In the genomic region with DNA sequence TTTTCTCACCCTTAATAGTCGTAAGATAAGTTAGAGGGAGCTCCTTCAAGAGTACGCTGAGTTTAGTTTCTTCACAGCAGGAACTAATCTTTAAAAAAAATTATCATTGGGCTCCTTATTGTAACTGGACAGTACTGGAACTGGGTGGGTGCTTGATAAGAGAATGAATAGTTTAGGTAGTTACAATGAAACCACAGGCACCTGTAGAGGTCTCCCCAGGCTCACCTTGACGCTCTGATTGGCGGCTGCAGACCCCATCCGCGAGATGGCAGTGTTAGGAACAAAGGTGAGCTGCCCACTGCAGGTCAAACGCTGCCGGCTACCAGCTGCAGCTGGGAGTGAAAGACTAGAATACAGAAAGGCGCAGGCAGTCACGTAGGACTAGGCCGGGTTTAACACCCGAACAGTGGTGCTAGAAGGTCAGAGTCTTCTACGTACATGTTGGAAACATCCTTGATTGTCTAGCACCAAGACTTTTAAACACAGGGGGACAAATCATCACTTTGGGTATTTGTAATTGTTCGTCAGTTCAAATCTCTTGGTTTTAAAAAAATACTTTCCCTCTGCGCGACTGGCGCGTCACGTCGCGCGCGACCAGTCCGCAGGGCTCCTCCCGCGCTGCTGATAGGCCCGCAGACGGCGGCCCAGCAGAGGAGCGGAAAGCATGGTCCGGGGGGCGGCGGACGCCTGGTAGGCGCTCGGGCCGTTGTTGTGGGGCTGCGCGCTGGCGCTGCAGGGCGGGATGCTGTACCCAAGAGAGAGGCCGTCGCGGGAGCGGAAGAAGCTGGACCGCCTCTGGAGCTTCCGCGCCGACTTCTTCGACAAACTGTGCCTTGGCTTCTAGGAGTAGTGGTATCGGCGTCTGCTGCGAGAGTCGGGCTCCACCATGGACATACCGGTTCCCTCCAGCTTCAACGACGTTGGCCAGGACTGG, we compare ENCODE assay signal across 1 cellular context.
TF ChIP-seq lines count a peak whose summit lies in the region.

No MANE protein-coding gene starts in this region.

TF ChIP-seq in HepG2, 621 proteins besides CTCF, POLR2A, EP300 and RAD21 (continued from another document and continues in another):
- TF ChIP-seq, protein P1, sequence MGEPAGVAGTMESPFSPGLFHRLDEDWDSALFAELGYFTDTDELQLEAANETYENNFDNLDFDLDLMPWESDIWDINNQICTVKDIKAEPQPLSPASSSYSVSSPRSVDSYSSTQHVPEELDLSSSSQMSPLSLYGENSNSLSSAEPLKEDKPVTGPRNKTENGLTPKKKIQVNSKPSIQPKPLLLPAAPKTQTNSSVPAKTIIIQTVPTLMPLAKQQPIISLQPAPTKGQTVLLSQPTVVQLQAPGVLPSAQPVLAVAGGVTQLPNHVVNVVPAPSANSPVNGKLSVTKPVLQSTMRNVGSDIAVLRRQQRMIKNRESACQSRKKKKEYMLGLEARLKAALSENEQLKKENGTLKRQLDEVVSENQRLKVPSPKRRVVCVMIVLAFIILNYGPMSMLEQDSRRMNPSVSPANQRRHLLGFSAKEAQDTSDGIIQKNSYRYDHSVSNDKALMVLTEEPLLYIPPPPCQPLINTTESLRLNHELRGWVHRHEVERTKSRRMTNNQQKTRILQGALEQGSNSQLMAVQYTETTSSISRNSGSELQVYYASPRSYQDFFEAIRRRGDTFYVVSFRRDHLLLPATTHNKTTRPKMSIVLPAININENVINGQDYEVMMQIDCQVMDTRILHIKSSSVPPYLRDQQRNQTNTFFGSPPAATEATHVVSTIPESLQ (CRISPR knock-in tag; conservative IDR thresholded peaks at IDR 0.05): no peak
- TF ChIP-seq SMARCC2 (IDR thresholded peaks at IDR 0.05): no peak
- TF ChIP-seq HDAC1 (CRISPR knock-in tag; IDR thresholded peaks at IDR 0.05): peak; percentile 52; the same call in 1 of the 2 replicates
- TF ChIP-seq ZNF777 (CRISPR knock-in tag; IDR thresholded peaks at IDR 0.05): peak; percentile 83
- TF ChIP-seq ZFP90 (CRISPR knock-in tag; IDR thresholded peaks at IDR 0.05; ENCODE audit: borderline replicate concordance): peak; percentile 57; the same call in 1 of the 2 replicates
- no peak for TF ChIP-seq MED8 (CRISPR knock-in tag; IDR thresholded peaks at IDR 0.05; ENCODE audit: insufficient replicate concordance)
- TF ChIP-seq, protein P2, sequence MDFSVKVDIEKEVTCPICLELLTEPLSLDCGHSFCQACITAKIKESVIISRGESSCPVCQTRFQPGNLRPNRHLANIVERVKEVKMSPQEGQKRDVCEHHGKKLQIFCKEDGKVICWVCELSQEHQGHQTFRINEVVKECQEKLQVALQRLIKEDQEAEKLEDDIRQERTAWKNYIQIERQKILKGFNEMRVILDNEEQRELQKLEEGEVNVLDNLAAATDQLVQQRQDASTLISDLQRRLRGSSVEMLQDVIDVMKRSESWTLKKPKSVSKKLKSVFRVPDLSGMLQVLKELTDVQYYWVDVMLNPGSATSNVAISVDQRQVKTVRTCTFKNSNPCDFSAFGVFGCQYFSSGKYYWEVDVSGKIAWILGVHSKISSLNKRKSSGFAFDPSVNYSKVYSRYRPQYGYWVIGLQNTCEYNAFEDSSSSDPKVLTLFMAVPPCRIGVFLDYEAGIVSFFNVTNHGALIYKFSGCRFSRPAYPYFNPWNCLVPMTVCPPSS (IDR thresholded peaks at IDR 0.05): no peak
- TF ChIP-seq, protein P3, sequence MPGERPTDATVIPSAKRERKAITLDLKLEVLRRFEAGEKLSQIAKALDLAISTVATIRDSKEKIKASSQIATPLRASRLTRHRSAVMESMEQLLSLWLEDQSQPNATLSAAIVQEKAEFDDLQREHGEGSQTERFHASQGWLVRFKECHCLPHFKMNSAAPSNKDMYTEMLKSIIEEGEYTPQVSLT (CRISPR knock-in tag; IDR thresholded peaks at IDR 0.05; ENCODE audit: borderline replicate concordance, low read depth): no peak
- TF ChIP-seq, protein P4, sequence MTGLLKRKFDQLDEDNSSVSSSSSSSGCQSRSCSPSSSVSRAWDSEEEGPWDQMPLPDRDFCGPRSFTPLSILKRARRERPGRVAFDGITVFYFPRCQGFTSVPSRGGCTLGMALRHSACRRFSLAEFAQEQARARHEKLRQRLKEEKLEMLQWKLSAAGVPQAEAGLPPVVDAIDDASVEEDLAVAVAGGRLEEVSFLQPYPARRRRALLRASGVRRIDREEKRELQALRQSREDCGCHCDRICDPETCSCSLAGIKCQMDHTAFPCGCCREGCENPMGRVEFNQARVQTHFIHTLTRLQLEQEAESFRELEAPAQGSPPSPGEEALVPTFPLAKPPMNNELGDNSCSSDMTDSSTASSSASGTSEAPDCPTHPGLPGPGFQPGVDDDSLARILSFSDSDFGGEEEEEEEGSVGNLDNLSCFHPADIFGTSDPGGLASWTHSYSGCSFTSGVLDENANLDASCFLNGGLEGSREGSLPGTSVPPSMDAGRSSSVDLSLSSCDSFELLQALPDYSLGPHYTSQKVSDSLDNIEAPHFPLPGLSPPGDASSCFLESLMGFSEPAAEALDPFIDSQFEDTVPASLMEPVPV (CRISPR knock-in tag; IDR thresholded peaks at IDR 0.05): no peak
- TF ChIP-seq ZNF709 (CRISPR knock-in tag; IDR thresholded peaks at IDR 0.05): peak; percentile 20; the same call in 1 of the 2 replicates
- TF ChIP-seq, protein P5, sequence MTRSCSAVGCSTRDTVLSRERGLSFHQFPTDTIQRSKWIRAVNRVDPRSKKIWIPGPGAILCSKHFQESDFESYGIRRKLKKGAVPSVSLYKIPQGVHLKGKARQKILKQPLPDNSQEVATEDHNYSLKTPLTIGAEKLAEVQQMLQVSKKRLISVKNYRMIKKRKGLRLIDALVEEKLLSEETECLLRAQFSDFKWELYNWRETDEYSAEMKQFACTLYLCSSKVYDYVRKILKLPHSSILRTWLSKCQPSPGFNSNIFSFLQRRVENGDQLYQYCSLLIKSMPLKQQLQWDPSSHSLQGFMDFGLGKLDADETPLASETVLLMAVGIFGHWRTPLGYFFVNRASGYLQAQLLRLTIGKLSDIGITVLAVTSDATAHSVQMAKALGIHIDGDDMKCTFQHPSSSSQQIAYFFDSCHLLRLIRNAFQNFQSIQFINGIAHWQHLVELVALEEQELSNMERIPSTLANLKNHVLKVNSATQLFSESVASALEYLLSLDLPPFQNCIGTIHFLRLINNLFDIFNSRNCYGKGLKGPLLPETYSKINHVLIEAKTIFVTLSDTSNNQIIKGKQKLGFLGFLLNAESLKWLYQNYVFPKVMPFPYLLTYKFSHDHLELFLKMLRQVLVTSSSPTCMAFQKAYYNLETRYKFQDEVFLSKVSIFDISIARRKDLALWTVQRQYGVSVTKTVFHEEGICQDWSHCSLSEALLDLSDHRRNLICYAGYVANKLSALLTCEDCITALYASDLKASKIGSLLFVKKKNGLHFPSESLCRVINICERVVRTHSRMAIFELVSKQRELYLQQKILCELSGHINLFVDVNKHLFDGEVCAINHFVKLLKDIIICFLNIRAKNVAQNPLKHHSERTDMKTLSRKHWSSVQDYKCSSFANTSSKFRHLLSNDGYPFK (CRISPR knock-in tag; IDR thresholded peaks at IDR 0.05; ENCODE audit: borderline replicate concordance): peak; percentile 36; the same call in 1 of the 2 replicates
- peak; percentile 46 for TF ChIP-seq PHF5A (CRISPR knock-in tag; IDR thresholded peaks at IDR 0.05; ENCODE audit: low read depth, unreplicated experiment)
- TF ChIP-seq, protein P6, sequence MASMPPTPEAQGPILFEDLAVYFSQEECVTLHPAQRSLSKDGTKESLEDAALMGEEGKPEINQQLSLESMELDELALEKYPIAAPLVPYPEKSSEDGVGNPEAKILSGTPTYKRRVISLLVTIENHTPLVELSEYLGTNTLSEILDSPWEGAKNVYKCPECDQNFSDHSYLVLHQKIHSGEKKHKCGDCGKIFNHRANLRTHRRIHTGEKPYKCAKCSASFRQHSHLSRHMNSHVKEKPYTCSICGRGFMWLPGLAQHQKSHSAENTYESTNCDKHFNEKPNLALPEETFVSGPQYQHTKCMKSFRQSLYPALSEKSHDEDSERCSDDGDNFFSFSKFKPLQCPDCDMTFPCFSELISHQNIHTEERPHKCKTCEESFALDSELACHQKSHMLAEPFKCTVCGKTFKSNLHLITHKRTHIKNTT (CRISPR knock-in tag; IDR thresholded peaks at IDR 0.05): no peak
- TF ChIP-seq RFXAP (CRISPR knock-in tag; IDR thresholded peaks at IDR 0.05; ENCODE audit: borderline replicate concordance): no peak
- TF ChIP-seq, protein P7, sequence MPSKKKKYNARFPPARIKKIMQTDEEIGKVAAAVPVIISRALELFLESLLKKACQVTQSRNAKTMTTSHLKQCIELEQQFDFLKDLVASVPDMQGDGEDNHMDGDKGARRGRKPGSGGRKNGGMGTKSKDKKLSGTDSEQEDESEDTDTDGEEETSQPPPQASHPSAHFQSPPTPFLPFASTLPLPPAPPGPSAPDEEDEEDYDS (CRISPR knock-in tag; IDR thresholded peaks at IDR 0.05): peak; percentile 39
- no peak for TF ChIP-seq HOXD1 (CRISPR knock-in tag; IDR thresholded peaks at IDR 0.05)
- TF ChIP-seq, protein P8, sequence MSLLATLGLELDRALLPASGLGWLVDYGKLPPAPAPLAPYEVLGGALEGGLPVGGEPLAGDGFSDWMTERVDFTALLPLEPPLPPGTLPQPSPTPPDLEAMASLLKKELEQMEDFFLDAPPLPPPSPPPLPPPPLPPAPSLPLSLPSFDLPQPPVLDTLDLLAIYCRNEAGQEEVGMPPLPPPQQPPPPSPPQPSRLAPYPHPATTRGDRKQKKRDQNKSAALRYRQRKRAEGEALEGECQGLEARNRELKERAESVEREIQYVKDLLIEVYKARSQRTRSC (CRISPR knock-in tag; IDR thresholded peaks at IDR 0.05; ENCODE audit: low read depth): no peak
- peak; percentile 71; the same call in 1 of the 2 replicates for TF ChIP-seq ZNF205 (CRISPR knock-in tag; IDR thresholded peaks at IDR 0.05)
- peak; percentile 59 for TF ChIP-seq ZNF781 (CRISPR knock-in tag; IDR thresholded peaks at IDR 0.05; ENCODE audit: borderline replicate concordance, not compliant biosample characterization)
- no peak for TF ChIP-seq ZNF101 (CRISPR knock-in tag; IDR thresholded peaks at IDR 0.05; ENCODE audit: borderline replicate concordance, low read depth)
- TF ChIP-seq, protein P9, sequence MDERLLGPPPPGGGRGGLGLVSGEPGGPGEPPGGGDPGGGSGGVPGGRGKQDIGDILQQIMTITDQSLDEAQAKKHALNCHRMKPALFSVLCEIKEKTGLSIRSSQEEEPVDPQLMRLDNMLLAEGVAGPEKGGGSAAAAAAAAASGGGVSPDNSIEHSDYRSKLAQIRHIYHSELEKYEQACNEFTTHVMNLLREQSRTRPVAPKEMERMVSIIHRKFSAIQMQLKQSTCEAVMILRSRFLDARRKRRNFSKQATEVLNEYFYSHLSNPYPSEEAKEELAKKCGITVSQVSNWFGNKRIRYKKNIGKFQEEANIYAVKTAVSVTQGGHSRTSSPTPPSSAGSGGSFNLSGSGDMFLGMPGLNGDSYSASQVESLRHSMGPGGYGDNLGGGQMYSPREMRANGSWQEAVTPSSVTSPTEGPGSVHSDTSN (CRISPR knock-in tag; IDR thresholded peaks at IDR 0.05): peak; percentile 29; the same call in 1 of the 2 replicates
- TF ChIP-seq, protein P10, sequence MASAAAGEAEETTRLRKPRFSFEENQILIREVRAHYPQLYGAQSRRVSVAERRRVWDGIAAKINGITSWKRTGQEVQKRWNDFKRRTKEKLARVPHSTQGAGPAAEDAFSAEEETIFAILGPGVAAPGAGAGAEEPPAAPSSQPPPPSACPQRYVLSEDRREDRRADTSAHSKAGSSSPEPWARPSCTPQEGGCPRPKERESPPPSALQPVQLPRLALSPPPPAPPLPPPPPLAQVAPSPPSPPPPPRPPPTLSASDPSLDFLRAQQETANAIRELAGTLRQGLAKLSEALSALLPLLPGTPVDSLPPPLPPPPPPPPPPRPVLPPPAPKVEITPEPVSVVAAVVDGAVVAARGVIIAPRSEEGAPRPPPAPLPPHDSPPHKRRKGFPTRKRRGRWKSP (CRISPR knock-in tag; IDR thresholded peaks at IDR 0.05): 0 out of 2 replicates have a peak, but pooled peaks have one; percentile 74
- TF ChIP-seq ZNF224 (CRISPR knock-in tag; IDR thresholded peaks at IDR 0.05): no peak
- no peak for TF ChIP-seq FOXJ3 (CRISPR knock-in tag; IDR thresholded peaks at IDR 0.05; ENCODE audit: borderline replicate concordance)
- no peak for TF ChIP-seq ZNF543 (CRISPR knock-in tag; IDR thresholded peaks at IDR 0.05)
- peak; percentile 67 for TF ChIP-seq PHF8 (CRISPR knock-in tag; IDR thresholded peaks at IDR 0.05)
- TF ChIP-seq, protein P11, sequence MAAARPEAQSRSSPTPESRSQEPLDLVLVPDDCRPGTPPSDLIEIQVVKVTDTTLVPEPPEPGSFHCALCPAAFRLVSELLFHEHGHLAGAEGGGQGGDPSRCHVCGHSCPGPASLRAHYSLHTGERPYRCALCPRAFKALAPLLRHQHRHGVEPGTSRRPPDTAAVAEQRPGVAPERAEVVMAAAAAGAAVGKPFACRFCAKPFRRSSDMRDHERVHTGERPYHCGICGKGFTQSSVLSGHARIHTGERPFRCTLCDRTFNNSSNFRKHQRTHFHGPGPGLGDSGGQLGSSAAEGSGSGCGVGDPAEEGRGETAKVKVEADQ (CRISPR knock-in tag; IDR thresholded peaks at IDR 0.05; ENCODE audit: borderline replicate concordance): no peak
- peak; percentile 63; the same call in 1 of the 2 replicates for TF ChIP-seq CREM (IDR thresholded peaks at IDR 0.05)
- no peak for TF ChIP-seq CREM (CRISPR knock-in tag; IDR thresholded peaks at IDR 0.05)
- TF ChIP-seq ZNF605 (CRISPR knock-in tag; IDR thresholded peaks at IDR 0.05): 0 out of 2 replicates have a peak, but pooled peaks have one; percentile 41
- TF ChIP-seq ZFP1 (CRISPR knock-in tag; IDR thresholded peaks at IDR 0.05): 0 out of 2 replicates have a peak, but pooled peaks have one; percentile 67
- TF ChIP-seq, protein P12, sequence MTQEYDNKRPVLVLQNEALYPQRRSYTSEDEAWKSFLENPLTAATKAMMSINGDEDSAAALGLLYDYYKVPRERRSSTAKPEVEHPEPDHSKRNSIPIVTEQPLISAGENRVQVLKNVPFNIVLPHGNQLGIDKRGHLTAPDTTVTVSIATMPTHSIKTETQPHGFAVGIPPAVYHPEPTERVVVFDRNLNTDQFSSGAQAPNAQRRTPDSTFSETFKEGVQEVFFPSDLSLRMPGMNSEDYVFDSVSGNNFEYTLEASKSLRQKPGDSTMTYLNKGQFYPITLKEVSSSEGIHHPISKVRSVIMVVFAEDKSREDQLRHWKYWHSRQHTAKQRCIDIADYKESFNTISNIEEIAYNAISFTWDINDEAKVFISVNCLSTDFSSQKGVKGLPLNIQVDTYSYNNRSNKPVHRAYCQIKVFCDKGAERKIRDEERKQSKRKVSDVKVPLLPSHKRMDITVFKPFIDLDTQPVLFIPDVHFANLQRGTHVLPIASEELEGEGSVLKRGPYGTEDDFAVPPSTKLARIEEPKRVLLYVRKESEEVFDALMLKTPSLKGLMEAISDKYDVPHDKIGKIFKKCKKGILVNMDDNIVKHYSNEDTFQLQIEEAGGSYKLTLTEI (CRISPR knock-in tag; conservative IDR thresholded peaks at IDR 0.05): no peak
- TF ChIP-seq RFXANK (CRISPR knock-in tag; IDR thresholded peaks at IDR 0.05): no peak
- no peak for TF ChIP-seq ZNF644 (CRISPR knock-in tag; IDR thresholded peaks at IDR 0.05; ENCODE audit: low read depth)
- no peak for TF ChIP-seq MLLT10 (CRISPR knock-in tag; IDR thresholded peaks at IDR 0.05)
- 0 out of 4 replicates have a peak, but pooled peaks of 1 of the 2 experiments have one; percentile 34 for TF ChIP-seq NR2F1 (CRISPR knock-in tag; IDR thresholded peaks at IDR 0.05)
- TF ChIP-seq, protein P13, sequence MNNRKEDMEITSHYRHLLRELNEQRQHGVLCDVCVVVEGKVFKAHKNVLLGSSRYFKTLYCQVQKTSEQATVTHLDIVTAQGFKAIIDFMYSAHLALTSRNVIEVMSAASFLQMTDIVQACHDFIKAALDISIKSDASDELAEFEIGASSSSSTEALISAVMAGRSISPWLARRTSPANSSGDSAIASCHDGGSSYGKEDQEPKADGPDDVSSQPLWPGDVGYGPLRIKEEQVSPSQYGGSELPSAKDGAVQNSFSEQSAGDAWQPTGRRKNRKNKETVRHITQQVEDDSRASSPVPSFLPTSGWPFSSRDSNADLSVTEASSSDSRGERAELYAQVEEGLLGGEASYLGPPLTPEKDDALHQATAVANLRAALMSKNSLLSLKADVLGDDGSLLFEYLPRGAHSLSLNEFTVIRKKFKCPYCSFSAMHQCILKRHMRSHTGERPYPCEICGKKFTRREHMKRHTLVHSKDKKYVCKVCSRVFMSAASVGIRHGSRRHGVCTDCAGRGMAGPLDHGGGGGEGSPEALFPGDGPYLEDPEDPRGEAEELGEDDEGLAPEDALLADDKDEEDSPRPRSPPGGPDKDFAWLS (CRISPR knock-in tag; IDR thresholded peaks at IDR 0.05; ENCODE audit: borderline replicate concordance): no peak
